35 cellular contexts compared by ENCODE assay signal in the genomic region with DNA sequence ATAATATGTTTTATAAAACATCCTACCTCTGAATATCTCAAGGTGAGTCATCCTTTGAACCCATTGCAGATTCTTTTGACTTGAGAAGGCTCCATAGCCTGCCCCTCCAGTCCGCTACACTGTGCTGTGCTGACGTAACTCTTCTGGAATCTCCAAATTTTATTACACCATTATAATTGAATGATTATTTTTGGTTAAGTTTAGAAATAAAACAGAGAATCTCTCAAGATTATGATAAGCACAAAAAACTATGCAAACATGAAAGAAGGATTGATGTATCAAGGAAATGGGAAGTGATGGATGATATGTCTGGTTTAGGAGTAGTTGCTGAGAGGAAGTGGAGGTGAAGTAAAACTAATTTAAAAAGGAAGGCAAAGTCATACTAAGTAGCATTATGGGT.
"Had no signal": no experiment of that assay in that cellular context is flagged by ENCODE, and none has a peak within 500 bp of the region (broad histone marks: within the 10 kb centered on the region; RNA-seq: fewer than 3 reads in every experiment).

No MANE protein-coding gene starts in this region.

- H3K9ac ChIP-seq: KMS-11 had no signal

- H3K36me3 ChIP-seq: MG63 had no signal

- DNase-seq: Kasumi-1, KG1, MG63, MM.1S, MV-4-11, NCI-H1048, NCI-H1092, NCI-H1092 treated with DMSO at 0.1 percent for 48 hours, NCI-H1105, NCI-H1105 treated with DMSO at 0.1 percent for 48 hours, NCI-H1417, NCI-H1417 treated with DMSO at 0.1 percent for 48 hours, NCI-H1436, NCI-H1436 treated with DMSO at 0.1 percent for 48 hours, NCI-H146, NCI-H1694, NCI-H1694 treated with DMSO at 0.1 percent for 48 hours, NCI-H187, NCI-H187 treated with DMSO at 0.1 percent for 48 hours, NCI-H1930, NCI-H2029, NCI-H2029 treated with DMSO at 0.1 percent for 48 hours, NCI-H2081, NCI-H2081 treated with DMSO at 0.1 percent for 48 hours, NCI-H2107, NCI-H2171, NCI-H2171 treated with DMSO at 0.1 percent for 48 hours, NCI-H2227 treated with DMSO at 0.1 percent for 48 hours, NCI-H226, NCI-H345, NCI-H446, NCI-H446 treated with DMSO at 0.1 percent for 48 hours, NCI-H510A, NCI-H510A treated with DMSO at 0.1 percent for 48 hours had no signal

- H3K4me2 ChIP-seq: KMS-11 had no signal

- H3K27me3 ChIP-seq: MG63 had no signal

- H3K27ac ChIP-seq: KMS-11 had no signal

- H3K9me3 ChIP-seq: MG63 had no signal

- H3K4me3 ChIP-seq: MG63 had no signal
